4 cellular contexts compared by ENCODE assay signal in genomic region chr20:40861427-40862008, GRCh38.
"Had no signal": no experiment of that assay in that cellular context is flagged by ENCODE, and none has a peak within 500 bp of the region (broad histone marks: within the 10 kb centered on the region; RNA-seq: fewer than 3 reads in every experiment).

No MANE protein-coding gene starts in this region.

- H3K4me2 ChIP-seq: GM23338 had no signal

- ATAC-seq: GM23338, K562 had no signal

- H3K27ac Mint-ChIP-seq: GM23338 had no signal

- H3K9me3 Mint-ChIP-seq: GM23338 had no signal

- H3K9me3 ChIP-seq: HAP-1 had no signal

- H3K4me3 ChIP-seq: GM23338, HAP-1, K562 had no signal

- DNase-seq: KG1 had no signal

- H2AFZ ChIP-seq: GM23338 had no signal

- H3K36me3 ChIP-seq: HAP-1 had no signal

- H3K4me3 Mint-ChIP-seq: GM23338 had no signal

- H3K4me1 ChIP-seq: HAP-1 had no signal
